Comparison of ENCODE assay signal across 28 cellular contexts in the genomic region with DNA sequence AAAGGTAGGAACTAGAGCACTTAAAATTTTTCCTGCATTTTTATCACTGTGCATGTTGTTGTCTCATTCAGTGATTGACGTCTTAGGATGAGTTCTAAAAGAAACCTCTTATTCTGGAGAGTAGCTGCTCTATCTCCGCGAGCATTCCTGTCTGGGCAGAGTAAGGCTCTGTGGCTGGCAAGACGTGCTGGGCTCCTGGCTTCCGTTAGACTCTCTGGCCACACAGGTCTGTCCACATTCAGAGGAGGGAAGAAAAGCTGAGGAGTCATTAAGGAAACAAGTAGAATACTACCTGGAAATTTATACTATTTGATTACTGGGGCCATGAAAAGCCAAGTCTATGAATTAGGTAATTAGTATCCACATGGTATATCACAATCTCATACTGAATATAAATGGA.
"Had no signal": no experiment of that assay in that cellular context is flagged by ENCODE, and none has a peak within 500 bp of the region (broad histone marks: within the 10 kb centered on the region; RNA-seq: fewer than 3 reads in every experiment).

No MANE protein-coding gene starts in this region.

- H3K4me3 Mint-ChIP-seq: activated naive CD4-positive, alpha-beta T cell treated with anti-CD3 and anti-CD28 coated beads, Interleukin-2, amount 10 ng/mL, durations not matched to agents 7 days and 5 days; naive B cell; stimulated activated effector memory CD8-positive, alpha-beta T cell treated with anti-CD3 and anti-CD28 coated beads, Interleukin-12 subunit alpha, Interleukin-12 subunit beta, amount 100 ng/mL, for 72 hours; T-cell; T-helper 2 cell treated with Interferon-gamma antibody and Interleukin-4, amounts not matched to agents 5 μg/mL and 100 μg/mL, for 36 hours; WTC11 had no signal

- H3K27ac ChIP-seq: cardiac muscle cell, right lobe of liver, skin epidermis, stomach, suprapubic skin, tibial nerve, vagina had no signal

- H3K36me3 ChIP-seq: cardiac muscle cell, right lobe of liver, suprapubic skin, vagina had no signal

- H3K27me3 ChIP-seq: cardiac muscle cell, right lobe of liver, stomach, suprapubic skin, tibial nerve, vagina had no signal

- FAIRE-seq: endometrium, frontal cortex, TTC549 had no signal

- H3K4me3 ChIP-seq: cardiac muscle cell, right lobe of liver, skin epidermis, stomach, suprapubic skin, tibial nerve, vagina had no signal

- H3K27me3 Mint-ChIP-seq: activated naive CD4-positive, alpha-beta T cell treated with anti-CD3 and anti-CD28 coated beads, Interleukin-2, amount 10 ng/mL, durations not matched to agents 7 days and 5 days; naive B cell; T-cell had no signal

- H3K4me1 Mint-ChIP-seq: stimulated activated effector memory CD8-positive, alpha-beta T cell treated with anti-CD3 and anti-CD28 coated beads, Interleukin-12 subunit alpha, Interleukin-12 subunit beta, amount 100 ng/mL, for 72 hours; WTC11 had no signal

- H3K4me1 ChIP-seq: right lobe of liver, stomach, suprapubic skin, tibial nerve had no signal

- H3K36me3 Mint-ChIP-seq: stimulated activated effector memory CD8-positive, alpha-beta T cell treated with anti-CD3 and anti-CD28 coated beads, Interleukin-12 subunit alpha, Interleukin-12 subunit beta, amount 100 ng/mL, for 72 hours had no signal

- ATAC-seq: left cardiac atrium; right lobe of liver; stimulated activated effector memory CD8-positive, alpha-beta T cell treated with anti-CD3 and anti-CD28 coated beads, Interleukin-12 subunit alpha, Interleukin-12 subunit beta, amount 100 ng/mL, for 72 hours; T-cell; WTC11 had no signal

- H3K9me3 ChIP-seq: right lobe of liver, vagina had no signal

- H3K27ac Mint-ChIP-seq: activated naive CD4-positive, alpha-beta T cell treated with anti-CD3 and anti-CD28 coated beads, Interleukin-2, amount 10 ng/mL, durations not matched to agents 7 days and 5 days; naive B cell; T-cell; T-helper 2 cell treated with Interferon-gamma antibody and Interleukin-4, amounts not matched to agents 5 μg/mL and 100 μg/mL, for 36 hours; WTC11 had no signal

- H3K9me3 Mint-ChIP-seq: stimulated activated effector memory CD8-positive, alpha-beta T cell treated with anti-CD3 and anti-CD28 coated beads, Interleukin-12 subunit alpha, Interleukin-12 subunit beta, amount 100 ng/mL, for 72 hours had no signal

- DNase-seq: activated CD4-positive, alpha-beta T cell treated with anti-CD3 and anti-CD28 coated beads, Interleukin-2, amount 50 U/mL, for 48 hours; activated CD8-positive, alpha-beta memory T cell treated with anti-CD3 and anti-CD28 coated beads, Interleukin-2, amount 50 U/mL, for 48 hours; activated effector memory CD4-positive, alpha-beta T cell treated with anti-CD3 and anti-CD28 coated beads, Interleukin-2, amount 50 U/mL, for 16 hours; activated naive CD4-positive, alpha-beta T cell treated with anti-CD3 and anti-CD28 coated beads, Interleukin-2, amount 10 ng/mL, durations not matched to agents 7 days and 5 days; activated T-cell treated with anti-CD3 and anti-CD28 coated beads, Interleukin-2, amount 50 U/mL, for 72 hours; amygdala; erythroblast; glutamatergic neuron; hippocampal formation; left cardiac atrium; mesendoderm; naive B cell; occipital lobe; right lobe of liver; stimulated activated CD4-positive, alpha-beta T cell treated with anti-CD3 and anti-CD28 coated beads, Interleukin-2, amount 100 ng/mL, for 24 hours; stomach; T-cell had no signal
